Comparison of ENCODE assay signal across 24 cellular contexts in genomic region chr18:22086973-22087372, GRCh38.
DNase-seq lines count a peak whose midpoint lies in the region; ATAC-seq, FAIRE-seq and TF ChIP-seq lines count a peak whose summit lies in the region.
"Had no signal": no experiment of that assay in that cellular context is flagged by ENCODE, and none has a peak within 500 bp of the region (broad histone marks: within the 10 kb centered on the region; RNA-seq: fewer than 3 reads in every experiment).

No MANE protein-coding gene starts in this region.

- peaks cover 31% of the 10 kb centered on the region for H3K4me1 ChIP-seq in cardiac muscle cell (ENCODE audit: low read depth)
- H3K4me1 ChIP-seq in right lobe of liver = peaks cover 0 to 19% (median 0%) of the 10 kb centered on the region in 4 donors
- peaks cover 3 to 5% of the 10 kb centered on the region in 2 donors for H3K4me1 ChIP-seq in small intestine (ENCODE audit: control insufficient read depth in 2 of 2, insufficient read depth in 1 of 2, low read depth in 1 of 2, low read length in 1 of 2)
- H3K4me1 ChIP-seq: A549; BLaER1 treated with 17β-estradiol and CSF1 and Interleukin-3, amounts not matched to agents 10 nM and 100 nM had no signal

- no peak for FAIRE-seq in small intestine (lab: Jason Lieb, UNC)
- no peak for FAIRE-seq in frontal cortex (lab: Jason Lieb, UNC)
- FAIRE-seq: A549, GM12878, GM12892, GM18507 had no signal

- H3K27me3 ChIP-seq in cardiac muscle cell = no peaks in the 10 kb centered on the region
- H3K27me3 ChIP-seq in right lobe of liver = no peaks in the 10 kb centered on the region
- H3K27me3 ChIP-seq in small intestine (ENCODE audit: control insufficient read depth in 2 of 2, insufficient read depth in 2 of 2, low read length in 2 of 2) = no peaks in the 10 kb centered on the region
- no peaks in the 10 kb centered on the region for H3K27me3 ChIP-seq in MG63
- H3K27me3 ChIP-seq: BLaER1 treated with 17β-estradiol and CSF1 and Interleukin-3, amounts not matched to agents 10 nM and 100 nM had no signal

- H3K9me3 ChIP-seq in cardiac muscle cell (ENCODE audit: low read depth) (no peaks in the 10 kb centered on the region), right lobe of liver (no peaks in the 10 kb centered on the region), small intestine (ENCODE audit: control insufficient read depth, low read depth) (no peaks in the 10 kb centered on the region), MG63 (no peaks in the 10 kb centered on the region)
- H3K9me3 ChIP-seq: A549, Caco-2 had no signal

- TF ChIP-seq CTCF in cardiac muscle cell (IDR thresholded peaks at IDR 0.05; ENCODE audit: low read depth, low read length) (no peak), right lobe of liver (IDR thresholded peaks at IDR 0.05) (no peak)

- no peak for TF ChIP-seq POLR2A in right lobe of liver (IDR thresholded peaks at IDR 0.05)

- DNase-seq in cardiac muscle cell (ENCODE audit: low read depth in 1 of 2, low spot score in 1 of 2) = no peak
- DNase-seq in cardiac septum (ENCODE audit: low spot score) = no peak
- DNase-seq in right lobe of liver = no peak
- DNase-seq in small intestine = peak; percentile 50
- no peak for DNase-seq in frontal cortex (ENCODE audit: low spot score in 2 of 2)
- no peak for DNase-seq in MG63
- DNase-seq: AML-193; Caco-2; CD4-positive, alpha-beta T cell; CD8-positive, alpha-beta T cell; DMS 273 treated with DMSO at 0.1 percent for 48 hours; DMS153; DMS53; DMS79; DND-41; EL; GDM1 had no signal

- ATAC-seq in right lobe of liver = peak in 2 of 4 donors; percentile 5 to 7
- ATAC-seq: A549; CD8-positive, alpha-beta T cell; GM12878 had no signal

- intact Hi-C loops in cardiac septum (cut with DNase I) = loop anchor here (5.0 kb wide), 1 partner anchor 80 kb away; the partner anchor contains the start of gene GATA6
- intact Hi-C loops in right lobe of liver (cut with DNase I) = no loop called here

- H3K4me3 ChIP-seq in cardiac muscle cell = no peak overlapping the region
- H3K4me3 ChIP-seq in right lobe of liver = no peak overlapping the region
- no peak overlapping the region for H3K4me3 ChIP-seq in small intestine (ENCODE audit: low read depth in 1 of 2, low read length in 2 of 2)
- no peak overlapping the region for H3K4me3 ChIP-seq in MG63
- H3K4me3 ChIP-seq: A549; BLaER1 treated with 17β-estradiol and CSF1 and Interleukin-3, amounts not matched to agents 10 nM and 100 nM; GM12878 had no signal

- H3K36me3 ChIP-seq in cardiac muscle cell (no peaks in the 10 kb centered on the region), right lobe of liver (no peaks in the 10 kb centered on the region), small intestine (ENCODE audit: control insufficient read depth in 2 of 2, insufficient read depth in 2 of 2, low read length in 2 of 2) (no peaks in the 10 kb centered on the region), MG63 (no peaks in the 10 kb centered on the region)
- H3K36me3 ChIP-seq: BLaER1 treated with 17β-estradiol and CSF1 and Interleukin-3, amounts not matched to agents 10 nM and 100 nM had no signal

- 86% methylated on average over 4 of the region's 4 CpGs for WGBS in right lobe of liver (ENCODE audit: insufficient coverage, low coverage, low lambda C conversion rate, missing lambda C conversion rate)
- WGBS in small intestine, 3 donors = 81 to 88% (median 84%) methylated on average over 4 of the region's 4 CpGs

- H3K27ac ChIP-seq in cardiac muscle cell = peak overlapping the region; percentile 45
- H3K27ac ChIP-seq in right lobe of liver = peak overlapping the region in 2 of 3 donors; percentile 15 to 66
- H3K27ac ChIP-seq in small intestine (ENCODE audit: low read depth in 1 of 2, low read length in 1 of 2) = no peak overlapping the region
- H3K27ac ChIP-seq: 22Rv1; A549; BLaER1 treated with 17β-estradiol and CSF1 and Interleukin-3, amounts not matched to agents 10 nM and 100 nM; C4-2B had no signal

Comparison
In these comparisons a context has a peak if more than half of its experiments do, and no peak if none do; other contexts are left out.
1. H3K27ac ChIP-seq: peak in cardiac muscle cell (single experiment) and right lobe of liver (2 of 3); none in small intestine (0 of 2).